In the genomic region with DNA sequence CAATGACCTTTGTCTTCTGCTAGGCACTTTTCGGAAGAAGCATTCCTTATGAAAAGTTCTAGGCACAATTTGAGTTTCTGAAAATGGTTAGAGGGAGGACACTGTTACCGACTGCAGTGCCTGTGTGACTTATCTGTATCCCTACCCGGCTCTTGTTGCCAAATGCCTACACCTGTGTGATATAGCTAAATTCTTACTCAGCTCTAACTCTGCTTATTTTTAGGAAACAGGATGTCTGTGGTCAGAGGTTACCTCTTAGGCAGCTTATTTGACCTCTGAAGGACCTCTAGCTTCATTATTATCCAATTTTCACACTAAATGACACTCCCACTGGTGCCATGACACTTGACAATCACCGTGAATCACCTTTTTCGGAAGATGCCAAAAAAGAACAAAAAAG, we compare ENCODE assay signal across 22 cellular contexts.
DNase-seq lines count a peak whose midpoint lies in the region; ATAC-seq and TF ChIP-seq lines count a peak whose summit lies in the region.
"Had no signal": no experiment of that assay in that cellular context is flagged by ENCODE, and none has a peak within 500 bp of the region (broad histone marks: within the 10 kb centered on the region; RNA-seq: fewer than 3 reads in every experiment).

No MANE protein-coding gene starts in this region.

- H3K4me3 Mint-ChIP-seq in endothelial cell (ENCODE audit: unreplicated experiment): no peak overlapping the region
- H3K4me3 Mint-ChIP-seq: CD4-positive, alpha-beta T cell; HFFc6 had no signal

- no peaks in the 10 kb centered on the region for H3K9me3 Mint-ChIP-seq in endothelial cell (ENCODE audit: unreplicated experiment)
- H3K9me3 Mint-ChIP-seq: CD4-positive, alpha-beta T cell had no signal

- no peaks in the 10 kb centered on the region for H3K27me3 Mint-ChIP-seq in endothelial cell (ENCODE audit: unreplicated experiment)

- H3K4me2 ChIP-seq in KMS-11 (peak overlapping the region; percentile 25; the same call in 1 of the 2 replicates), mesendoderm (ENCODE audit: low read length) (no peak overlapping the region)
- H3K4me2 ChIP-seq: A549 had no signal

- no peaks in the 10 kb centered on the region for H3K36me3 ChIP-seq in KMS-11 (ENCODE audit: insufficient read depth)
- no peaks in the 10 kb centered on the region for H3K36me3 ChIP-seq in mesendoderm (ENCODE audit: control insufficient read depth, insufficient read depth, low read length)

- intact Hi-C loops in Right ventricle myocardium superior (cut with DNase I): no loop called here

- no peaks in the 10 kb centered on the region for H3K4me1 Mint-ChIP-seq in endothelial cell (ENCODE audit: unreplicated experiment)

- no peak overlapping the region for H4K5ac ChIP-seq in mesendoderm (ENCODE audit: low read length)

- no peak overlapping the region for H2BK5ac ChIP-seq in mesendoderm (ENCODE audit: low read length)

- no peaks in the 10 kb centered on the region for H3K79me1 ChIP-seq in mesendoderm (ENCODE audit: low read length)

- no CpG with 5 or more reads among the region's 5 CpGs for WGBS in mesendoderm (ENCODE audit: extremely low coverage, insufficient coverage, low lambda C conversion rate)

- H2AFZ ChIP-seq in KMS-11 (ENCODE audit: low read depth): no peak overlapping the region

- H3K27ac ChIP-seq in KMS-11 (no peak overlapping the region), mesendoderm (ENCODE audit: low read depth, low read length) (no peak overlapping the region)
- H3K27ac ChIP-seq: A549, C4-2B had no signal

- no peaks in the 10 kb centered on the region for H4K20me1 ChIP-seq in KMS-11 (ENCODE audit: insufficient read depth)

- H3K18ac ChIP-seq in mesendoderm (ENCODE audit: low read length): no peak overlapping the region

- peaks cover 25% of the 10 kb centered on the region for H3K4me1 ChIP-seq in KMS-11 (ENCODE audit: low read depth, poor library complexity, severe bottlenecking)
- H3K4me1 ChIP-seq in mesendoderm (ENCODE audit: control insufficient read depth, low read depth, low read length): no peaks in the 10 kb centered on the region
- H3K4me1 ChIP-seq: A549 had no signal

- no peak for DNase-seq in mesendoderm
- no peak for DNase-seq in NCI-H1417 treated with DMSO at 0.1 percent for 48 hours (lab: John Stamatoyannopoulos, UW)
- DNase-seq in Right ventricle myocardium superior: no peak
- DNase-seq in endothelial cell (ENCODE audit: low spot score): no peak
- no peak for DNase-seq in 8988T
- DNase-seq: AML-193; CD4-positive, alpha-beta T cell; DMS153; DMS79; GDM1; GOT3; H7; HFFc6; IMR-90; Karpas-422 had no signal

- no peak overlapping the region for H3K27ac Mint-ChIP-seq in endothelial cell (ENCODE audit: unreplicated experiment)
- H3K27ac Mint-ChIP-seq: CD4-positive, alpha-beta T cell; HFFc6 had no signal

- H3K4me3 ChIP-seq in KMS-11 (IDR thresholded peaks at IDR 0.05; ENCODE audit: insufficient read depth, low read depth, low read length): no peak overlapping the region
- no peak overlapping the region for H3K4me3 ChIP-seq in mesendoderm (ENCODE audit: low read length)
- H3K4me3 ChIP-seq: A549, K562 had no signal

- no peak overlapping the region for H4K8ac ChIP-seq in mesendoderm (ENCODE audit: low read depth, low read length)

- H3K79me2 ChIP-seq in KMS-11 (ENCODE audit: insufficient read depth, low read depth) (no peaks in the 10 kb centered on the region), mesendoderm (ENCODE audit: control insufficient read depth, insufficient read depth, low read length) (no peaks in the 10 kb centered on the region)

- no peak overlapping the region for H2AK5ac ChIP-seq in mesendoderm (ENCODE audit: low read length)

- H3K23ac ChIP-seq in mesendoderm (ENCODE audit: low read length): no peak overlapping the region

- peak overlapping the region; percentile 28 for H2BK120ac ChIP-seq in mesendoderm (ENCODE audit: low read depth, low read length)

- no peak for TF ChIP-seq CTCF in KMS-11 (conservative IDR thresholded peaks at IDR 0.05; ENCODE audit: low read depth, low read length)
- TF ChIP-seq CTCF in endothelial cell (IDR thresholded peaks at IDR 0.05; ENCODE audit: unreplicated experiment): no peak

- no peak overlapping the region for H2BK15ac ChIP-seq in mesendoderm (replicated peaks; ENCODE audit: low read depth)

- no peak overlapping the region for H3K4ac ChIP-seq in mesendoderm (ENCODE audit: low read depth, low read length)

- H3K9ac ChIP-seq in KMS-11 (no peak overlapping the region), mesendoderm (ENCODE audit: low read length) (no peak overlapping the region)

- ATAC-seq in GM18867 (IDR thresholded peaks at IDR 0.05; ENCODE audit: unreplicated experiment) (peak; percentile 70), HG03175 (IDR thresholded peaks at IDR 0.05; ENCODE audit: unreplicated experiment) (peak; percentile 61), Right ventricle myocardium superior (ENCODE audit: poor library complexity) (no peak)
- ATAC-seq: A549, HCT116, K562 had no signal

- no peaks in the 10 kb centered on the region for H3K36me3 Mint-ChIP-seq in endothelial cell (ENCODE audit: low read depth, unreplicated experiment)

- H3K56ac ChIP-seq in mesendoderm (ENCODE audit: low read length): no peak overlapping the region

- H3K27me3 ChIP-seq in KMS-11 (ENCODE audit: insufficient read depth, low read depth) (no peaks in the 10 kb centered on the region), mesendoderm (ENCODE audit: insufficient read depth, low read length, poor library complexity) (no peaks in the 10 kb centered on the region)
